9 cellular contexts compared by ENCODE assay signal in genomic region chr14:69483765-69484443, GRCh38. TPM values are rescaled to one million over a fixed set of nuclear protein-coding genes. Genes with fewer than 3 reads are reported as not detected.
DNase-seq lines count a peak whose midpoint lies in the region; TF ChIP-seq lines count a peak whose summit lies in the region.
"Had no signal": no experiment of that assay in that cellular context is flagged by ENCODE, and none has a peak within 500 bp of the region (broad histone marks: within the 10 kb centered on the region; RNA-seq: fewer than 3 reads in every experiment).

No MANE protein-coding gene starts in this region.

- under 1% methylated on average over 23 of the region's 54 CpGs for WGBS in mammary epithelial cell (ENCODE audit: low coverage, missing lambda C conversion rate)
- 5% methylated on average over 54 of the region's 54 CpGs for WGBS in liver
- WGBS in thyroid gland, 2 donors, result 6% methylated on average over 24 to 35 of the region's 54 CpGs

- no TSS peak for BruUV-seq in mammary epithelial cell (replicated peaks; lab: Mats Ljungman, UMichigan)

- H3K27ac ChIP-seq in mammary epithelial cell (ENCODE audit: insufficient read depth, low read depth, low read length) (no peak overlapping the region), liver (ENCODE audit: low read depth in 1 of 2, low read length in 2 of 2) (no peak overlapping the region), thyroid gland (peak overlapping the region in 1 of 3 donors; percentile 1), MM.1S (ENCODE audit: low read length) (no peak overlapping the region)

- no peak for TF ChIP-seq POLR2A in thyroid gland (IDR thresholded peaks at IDR 0.05)

- peak overlapping the region in 2 of 3 experiments; percentile 26 to 28 for H3K4me3 ChIP-seq in mammary epithelial cell (replicated peaks in 1 of 3; ENCODE audit: insufficient read depth in 1 of 3, low read depth in 2 of 3, low read length in 3 of 3)
- peak overlapping the region in 2 of 3 donors; percentile 43 for H3K4me3 ChIP-seq in liver (ENCODE audit: low read depth in 1 of 3, low read length in 3 of 3)
- peak overlapping the region; percentile 41 to 49 (median 45) for H3K4me3 ChIP-seq in thyroid gland (replicated peaks in 1 of 3)
- H3K4me3 ChIP-seq in MM.1S (ENCODE audit: low read length), result no peak overlapping the region

- no peak for TF ChIP-seq RAD21 in liver (IDR thresholded peaks at IDR 0.05)

- H3K27me3 ChIP-seq in mammary epithelial cell (ENCODE audit: insufficient read depth, low read length) (peaks cover 21% of the 10 kb centered on the region), liver (ENCODE audit: control insufficient read depth in 4 of 4, insufficient read depth in 4 of 4, low read length in 3 of 4) (peaks cover 0 to 7% (median 1%) of the 10 kb centered on the region in 4 donors), thyroid gland (no peaks in the 10 kb centered on the region), MM.1S (replicated peaks; ENCODE audit: insufficient read depth, low read length) (no peaks in the 10 kb centered on the region)

- H3K36me3 ChIP-seq in mammary epithelial cell (ENCODE audit: insufficient read depth, low read length) (no peaks in the 10 kb centered on the region), liver (ENCODE audit: control insufficient read depth in 4 of 4, insufficient read depth in 3 of 4, low read depth in 1 of 4, low read length in 3 of 4) (no peaks in the 10 kb centered on the region), thyroid gland (no peaks in the 10 kb centered on the region), MM.1S (replicated peaks; ENCODE audit: insufficient read depth, low read length) (no peaks in the 10 kb centered on the region)

- in situ Hi-C loops in mammary epithelial cell (cut with MboI; ENCODE audit: low sequenced_read_pairs in 2 of 2), result no loop called here

- dilution Hi-C loops in mammary epithelial cell (cut with HindIII; ENCODE audit: low sequenced_read_pairs), result no loop called here

- H3K9ac ChIP-seq in mammary epithelial cell (ENCODE audit: insufficient read depth, low read length) (no peak overlapping the region), liver (ENCODE audit: low read depth in 1 of 2, low read length in 2 of 2) (no peak overlapping the region), MM.1S (ENCODE audit: low read length) (no peak overlapping the region)

- CTCF ChIA-PET in mammary epithelial cell (lab: Charles Lee; ENCODE audit: low non-redundant PET), result no interaction called here

- intact Hi-C loops in mammary epithelial cell (cut with micrococcal nuclease), result no loop called here
- intact Hi-C loops in thyroid gland (cut with DNase I), result no loop called here

- H3K4me1 ChIP-seq in mammary epithelial cell (ENCODE audit: insufficient read depth, low read length), result peaks cover 12% of the 10 kb centered on the region
- H3K4me1 ChIP-seq in liver (ENCODE audit: control insufficient read depth in 4 of 4, insufficient read depth in 4 of 4, low read length in 3 of 4), result peaks cover 10 to 17% (median 15%) of the 10 kb centered on the region in 4 donors
- peaks cover 37 to 48% of the 10 kb centered on the region in 2 donors for H3K4me1 ChIP-seq in thyroid gland
- H3K4me1 ChIP-seq in MM.1S (ENCODE audit: low read length), result peaks cover 6% of the 10 kb centered on the region

- no peaks in the 10 kb centered on the region for H3F3A ChIP-seq in MM.1S (ENCODE audit: insufficient read depth, low read length)

- no peaks in the 10 kb centered on the region for H3K9me2 ChIP-seq in MM.1S (replicated peaks; ENCODE audit: insufficient read depth, low read length)

- DNase-seq in NCI-H1092 treated with DMSO at 0.1 percent for 48 hours (lab: John Stamatoyannopoulos, UW) (peak; percentile 38), NCI-H1092 (lab: John Stamatoyannopoulos, UW) (no peak), mammary epithelial cell (peak; percentile 20), thyroid gland (peak; percentile 61 to 69), GM10266 (ENCODE audit: extremely low spot score) (no peak), MM.1S (no peak)
- no peak for DNase-seq in activated CD4-positive, CD25-positive, alpha-beta regulatory T cell (lab: John Stamatoyannopoulos, UW)

- TF ChIP-seq CTCF in mammary epithelial cell (conservative IDR thresholded peaks at IDR 0.05 in 1 of 2, IDR thresholded peaks at IDR 0.05 in 1 of 2; ENCODE audit: extremely low read depth in 1 of 2, insufficient read depth in 1 of 2, low read depth in 1 of 2, low read length in 2 of 2), result no peak
- TF ChIP-seq CTCF in liver (IDR thresholded peaks at IDR 0.05; ENCODE audit: low read depth, low read length, missing input control), result no peak
- TF ChIP-seq CTCF in thyroid gland (IDR thresholded peaks at IDR 0.05), result no peak
- TF ChIP-seq CTCF in GM10266 (IDR thresholded peaks at IDR 0.05; ENCODE audit: control insufficient read depth, insufficient read depth, low read depth, missing control alignments), result no peak
- TF ChIP-seq CTCF in MM.1S (IDR thresholded peaks at IDR 0.05; ENCODE audit: low read length), result no peak

- H3K79me2 ChIP-seq in mammary epithelial cell (ENCODE audit: insufficient read depth, low read length), result no peaks in the 10 kb centered on the region
- no peaks in the 10 kb centered on the region for H3K79me2 ChIP-seq in MM.1S (ENCODE audit: low read length)

- H4K20me1 ChIP-seq in mammary epithelial cell (ENCODE audit: insufficient read depth, low read length), result no peaks in the 10 kb centered on the region
- H4K20me1 ChIP-seq in MM.1S (ENCODE audit: insufficient read depth, low read length), result no peaks in the 10 kb centered on the region

- H3K4me2 ChIP-seq in mammary epithelial cell (ENCODE audit: insufficient read depth, low read depth, low read length), result peak overlapping the region; percentile 81
- H3K4me2 ChIP-seq in MM.1S (ENCODE audit: low read depth, low read length), result no peak overlapping the region

- H2AFZ ChIP-seq in mammary epithelial cell (ENCODE audit: low read depth, low read length) (no peak overlapping the region), MM.1S (ENCODE audit: low read length) (no peak overlapping the region)

- H3K9me3 ChIP-seq in mammary epithelial cell (replicated peaks; ENCODE audit: insufficient read depth, low read length) (no peaks in the 10 kb centered on the region), liver (ENCODE audit: control insufficient read depth in 4 of 4, low read length in 3 of 4) (no peaks in the 10 kb centered on the region), thyroid gland (no peaks in the 10 kb centered on the region), MM.1S (replicated peaks; ENCODE audit: insufficient read depth, low read length) (no peaks in the 10 kb centered on the region)

TF ChIP-seq in liver, 16 proteins besides CTCF, POLR2A, EP300 and RAD21 (continues in another document):
- TF ChIP-seq YY1 (IDR thresholded peaks at IDR 0.05), result no peak
- no peak for TF ChIP-seq RXRA (IDR thresholded peaks at IDR 0.05)
- TF ChIP-seq REST (IDR thresholded peaks at IDR 0.05), result no peak
- TF ChIP-seq EGR1 (IDR thresholded peaks at IDR 0.05; ENCODE audit: low read depth in 2 of 2), result no peak
- TF ChIP-seq GABPA (IDR thresholded peaks at IDR 0.05 in 1 of 2, conservative IDR thresholded peaks at IDR 0.05 in 1 of 2), result no peak
- no peak for TF ChIP-seq HNF4A (conservative IDR thresholded peaks at IDR 0.05)
- TF ChIP-seq ATF3 (IDR thresholded peaks at IDR 0.05), result no peak
- no peak for TF ChIP-seq JUND (IDR thresholded peaks at IDR 0.05)
- TF ChIP-seq NR2F2 (IDR thresholded peaks at IDR 0.05), result no peak
- TF ChIP-seq ZBTB33 (IDR thresholded peaks at IDR 0.05), result no peak
- no peak for TF ChIP-seq FOXA2 (IDR thresholded peaks at IDR 0.05)
- no peak for TF ChIP-seq TAF1 (conservative IDR thresholded peaks at IDR 0.05)

RNA-seq across cellular contexts. Expression of gene PLEKHD1, which starts 0.6 kb away (rescaled TPM):
- total RNA-seq in mammary epithelial cell, result not detected
- polyA plus RNA-seq in mammary epithelial cell, result not detected
- not detected for polyA minus RNA-seq in mammary epithelial cell
- under 1 TPM; 0.05 to 0.08 TPM for total RNA-seq in liver
- under 1 TPM in 1 of 2 donors, not detected in 1; 0.06 TPM for polyA plus RNA-seq in liver
- total RNA-seq in thyroid gland, result 1 to 10 TPM in 3 of 4 donors, under 1 TPM in 1; 0.40 to 7.6 (median 2.7) TPM
- total RNA-seq: NCI-H460 had no signal

Comparison
In these comparisons a context has a peak if more than half of its experiments do, and no peak if none do; other contexts are left out.
1. DNase-seq: peak in NCI-H1092 treated with DMSO at 0.1 percent for 48 hours (single experiment), mammary epithelial cell (single experiment) and thyroid gland (2 of 2); none in NCI-H1092 (single experiment), activated CD4-positive, CD25-positive, alpha-beta regulatory T cell (0 of 4), GM10266 (single experiment) and MM.1S (single experiment).